3 cellular contexts compared by ENCODE assay signal in genomic region chrX:104665691-104666090, GRCh38.
A peak's percentile ranks its signal among the peaks of the same experiment; 100 is the strongest.
TF ChIP-seq lines count a peak whose summit lies in the region.

No MANE protein-coding gene starts in this region.

TF ChIP-seq in liver, 16 proteins besides CTCF, POLR2A, EP300 and RAD21 (continued from another document):
- TF ChIP-seq FOXA1 (IDR thresholded peaks at IDR 0.05) (no peak), RXRA (IDR thresholded peaks at IDR 0.05) (peak in 1 of 2 donors; percentile 54), EGR1 (IDR thresholded peaks at IDR 0.05; ENCODE audit: low read depth in 2 of 2) (no peak), NR2F2 (IDR thresholded peaks at IDR 0.05) (no peak)
- TF ChIP-seq, protein P1, sequence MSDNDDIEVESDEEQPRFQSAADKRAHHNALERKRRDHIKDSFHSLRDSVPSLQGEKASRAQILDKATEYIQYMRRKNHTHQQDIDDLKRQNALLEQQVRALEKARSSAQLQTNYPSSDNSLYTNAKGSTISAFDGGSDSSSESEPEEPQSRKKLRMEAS (IDR thresholded peaks at IDR 0.05): no peak

TF ChIP-seq in HepG2, 621 proteins besides CTCF, POLR2A, EP300 and RAD21:
- TF ChIP-seq, protein P2, sequence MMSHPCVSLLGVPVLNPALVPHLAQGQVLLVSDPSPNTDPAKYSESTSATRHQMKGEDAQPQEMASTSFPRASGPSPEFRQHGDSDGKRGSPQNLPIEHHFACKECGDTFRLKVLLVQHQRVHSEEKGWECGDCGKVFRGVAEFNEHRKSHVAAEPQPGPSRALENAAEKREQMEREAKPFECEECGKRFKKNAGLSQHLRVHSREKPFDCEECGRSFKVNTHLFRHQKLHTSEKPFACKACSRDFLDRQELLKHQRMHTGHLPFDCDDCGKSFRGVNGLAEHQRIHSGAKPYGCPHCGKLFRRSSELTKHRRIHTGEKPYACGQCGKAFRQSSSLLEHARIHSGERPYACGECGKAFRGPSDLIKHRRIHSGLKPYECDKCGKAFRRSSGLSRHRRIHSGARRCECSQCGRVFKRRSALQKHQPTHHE (CRISPR knock-in tag; IDR thresholded peaks at IDR 0.05; ENCODE audit: borderline replicate concordance): no peak
- TF ChIP-seq SP1 (IDR thresholded peaks at IDR 0.05) (no peak), SP1 (CRISPR knock-in tag; IDR thresholded peaks at IDR 0.05) (no peak), ZKSCAN8 (CRISPR knock-in tag; IDR thresholded peaks at IDR 0.05; ENCODE audit: borderline replicate concordance) (no peak), EED (CRISPR knock-in tag; IDR thresholded peaks at IDR 0.05) (no peak), KLF12 (CRISPR knock-in tag; IDR thresholded peaks at IDR 0.05; ENCODE audit: borderline replicate concordance) (no peak), ZNF24 (IDR thresholded peaks at IDR 0.05) (no peak), MXD1 (CRISPR knock-in tag; IDR thresholded peaks at IDR 0.05) (no peak), ZXDC (CRISPR knock-in tag; IDR thresholded peaks at IDR 0.05) (no peak), ZNF619 (CRISPR knock-in tag; IDR thresholded peaks at IDR 0.05) (no peak), ZNF354B (CRISPR knock-in tag; IDR thresholded peaks at IDR 0.05) (no peak), NONO (IDR thresholded peaks at IDR 0.05) (no peak), NONO (CRISPR knock-in tag; conservative IDR thresholded peaks at IDR 0.05) (no peak), SOX5 (CRISPR knock-in tag; IDR thresholded peaks at IDR 0.05; ENCODE audit: borderline replicate concordance) (no peak), MED8 (CRISPR knock-in tag; IDR thresholded peaks at IDR 0.05; ENCODE audit: insufficient replicate concordance) (no peak), ZSCAN31 (CRISPR knock-in tag; IDR thresholded peaks at IDR 0.05; ENCODE audit: low read depth) (no peak), ZNF784 (CRISPR knock-in tag; IDR thresholded peaks at IDR 0.05; ENCODE audit: borderline replicate concordance) (no peak)
- TF ChIP-seq, protein P3, sequence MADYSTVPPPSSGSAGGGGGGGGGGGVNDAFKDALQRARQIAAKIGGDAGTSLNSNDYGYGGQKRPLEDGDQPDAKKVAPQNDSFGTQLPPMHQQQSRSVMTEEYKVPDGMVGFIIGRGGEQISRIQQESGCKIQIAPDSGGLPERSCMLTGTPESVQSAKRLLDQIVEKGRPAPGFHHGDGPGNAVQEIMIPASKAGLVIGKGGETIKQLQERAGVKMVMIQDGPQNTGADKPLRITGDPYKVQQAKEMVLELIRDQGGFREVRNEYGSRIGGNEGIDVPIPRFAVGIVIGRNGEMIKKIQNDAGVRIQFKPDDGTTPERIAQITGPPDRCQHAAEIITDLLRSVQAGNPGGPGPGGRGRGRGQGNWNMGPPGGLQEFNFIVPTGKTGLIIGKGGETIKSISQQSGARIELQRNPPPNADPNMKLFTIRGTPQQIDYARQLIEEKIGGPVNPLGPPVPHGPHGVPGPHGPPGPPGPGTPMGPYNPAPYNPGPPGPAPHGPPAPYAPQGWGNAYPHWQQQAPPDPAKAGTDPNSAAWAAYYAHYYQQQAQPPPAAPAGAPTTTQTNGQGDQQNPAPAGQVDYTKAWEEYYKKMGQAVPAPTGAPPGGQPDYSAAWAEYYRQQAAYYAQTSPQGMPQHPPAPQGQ (CRISPR knock-in tag; IDR thresholded peaks at IDR 0.05; ENCODE audit: borderline replicate concordance): no peak
TF ChIP-seq in HepG2: peak in this region for 0.

TF ChIP-seq in SK-N-SH, 30 proteins besides CTCF, POLR2A, EP300 and RAD21 (continued from another document):
- TF ChIP-seq, protein P4, sequence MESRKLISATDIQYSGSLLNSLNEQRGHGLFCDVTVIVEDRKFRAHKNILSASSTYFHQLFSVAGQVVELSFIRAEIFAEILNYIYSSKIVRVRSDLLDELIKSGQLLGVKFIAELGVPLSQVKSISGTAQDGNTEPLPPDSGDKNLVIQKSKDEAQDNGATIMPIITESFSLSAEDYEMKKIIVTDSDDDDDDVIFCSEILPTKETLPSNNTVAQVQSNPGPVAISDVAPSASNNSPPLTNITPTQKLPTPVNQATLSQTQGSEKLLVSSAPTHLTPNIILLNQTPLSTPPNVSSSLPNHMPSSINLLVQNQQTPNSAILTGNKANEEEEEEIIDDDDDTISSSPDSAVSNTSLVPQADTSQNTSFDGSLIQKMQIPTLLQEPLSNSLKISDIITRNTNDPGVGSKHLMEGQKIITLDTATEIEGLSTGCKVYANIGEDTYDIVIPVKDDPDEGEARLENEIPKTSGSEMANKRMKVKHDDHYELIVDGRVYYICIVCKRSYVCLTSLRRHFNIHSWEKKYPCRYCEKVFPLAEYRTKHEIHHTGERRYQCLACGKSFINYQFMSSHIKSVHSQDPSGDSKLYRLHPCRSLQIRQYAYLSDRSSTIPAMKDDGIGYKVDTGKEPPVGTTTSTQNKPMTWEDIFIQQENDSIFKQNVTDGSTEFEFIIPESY (IDR thresholded peaks at IDR 0.05; ENCODE audit: borderline replicate concordance, low read depth): no peak
- TF ChIP-seq EZH2phosphoT487 (IDR thresholded peaks at IDR 0.05; ENCODE audit: borderline replicate concordance, low read depth) (no peak), NFIC (IDR thresholded peaks at IDR 0.05; ENCODE audit: borderline replicate concordance) (no peak), GABPA (IDR thresholded peaks at IDR 0.05; ENCODE audit: low read depth) (no peak), GATA2 (CRISPR knock-in tag; IDR thresholded peaks at IDR 0.05) (no peak), RXRA (IDR thresholded peaks at IDR 0.05; ENCODE audit: borderline replicate concordance, low read depth) (no peak), USF1 (IDR thresholded peaks at IDR 0.05; ENCODE audit: borderline replicate concordance, low read depth) (no peak), NRF1 (IDR thresholded peaks at IDR 0.05; ENCODE audit: low read depth, low read length) (no peak), CHD2 (IDR thresholded peaks at IDR 0.05; ENCODE audit: low read length, partially characterized antibody) (no peak), FOXJ3 (CRISPR knock-in tag; IDR thresholded peaks at IDR 0.05) (no peak), ELF1 (IDR thresholded peaks at IDR 0.05) (no peak), TCF12 (IDR thresholded peaks at IDR 0.05) (no peak), FOSL2 (IDR thresholded peaks at IDR 0.05; ENCODE audit: borderline replicate concordance, low read depth) (no peak)
- TF ChIP-seq, protein P5, sequence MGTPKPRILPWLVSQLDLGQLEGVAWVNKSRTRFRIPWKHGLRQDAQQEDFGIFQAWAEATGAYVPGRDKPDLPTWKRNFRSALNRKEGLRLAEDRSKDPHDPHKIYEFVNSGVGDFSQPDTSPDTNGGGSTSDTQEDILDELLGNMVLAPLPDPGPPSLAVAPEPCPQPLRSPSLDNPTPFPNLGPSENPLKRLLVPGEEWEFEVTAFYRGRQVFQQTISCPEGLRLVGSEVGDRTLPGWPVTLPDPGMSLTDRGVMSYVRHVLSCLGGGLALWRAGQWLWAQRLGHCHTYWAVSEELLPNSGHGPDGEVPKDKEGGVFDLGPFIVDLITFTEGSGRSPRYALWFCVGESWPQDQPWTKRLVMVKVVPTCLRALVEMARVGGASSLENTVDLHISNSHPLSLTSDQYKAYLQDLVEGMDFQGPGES (IDR thresholded peaks at IDR 0.05; ENCODE audit: low read depth, low read length): no peak
TF ChIP-seq in SK-N-SH: peak in this region for 0.
